1 cellular context compared by ENCODE assay signal in genomic region chr6:167420858-167421766, GRCh38.
TF ChIP-seq lines count a peak whose summit lies in the region.

No MANE protein-coding gene starts in this region.

TF ChIP-seq in HepG2, 621 proteins besides CTCF, POLR2A, EP300 and RAD21 (continued from another document and continues in another):
- TF ChIP-seq E2F1 (CRISPR knock-in tag; IDR thresholded peaks at IDR 0.05) (no peak), PRMT3 (CRISPR knock-in tag; IDR thresholded peaks at IDR 0.05; ENCODE audit: borderline replicate concordance, low read depth) (no peak), IRF1 (CRISPR knock-in tag; IDR thresholded peaks at IDR 0.05; ENCODE audit: low read depth) (no peak), RBM22 (optimal IDR thresholded peaks at IDR 0.05; ENCODE audit: low read length) (no peak), ZBTB33 (CRISPR knock-in tag; IDR thresholded peaks at IDR 0.05) (peak; percentile 95), TEAD2 (CRISPR knock-in tag; IDR thresholded peaks at IDR 0.05) (no peak), PAXIP1 (CRISPR knock-in tag; conservative IDR thresholded peaks at IDR 0.05) (peak; percentile 88), PATZ1 (CRISPR knock-in tag; IDR thresholded peaks at IDR 0.05) (peak; percentile 93), PHF8 (CRISPR knock-in tag; IDR thresholded peaks at IDR 0.05) (peak; percentile 64), ZNF121 (CRISPR knock-in tag; IDR thresholded peaks at IDR 0.05) (no peak), EEA1 (CRISPR knock-in tag; IDR thresholded peaks at IDR 0.05; ENCODE audit: borderline replicate concordance) (no peak), ZFY (CRISPR knock-in tag; IDR thresholded peaks at IDR 0.05) (peak; percentile 59; the same call in 1 of the 2 replicates), ZBTB8A (CRISPR knock-in tag; IDR thresholded peaks at IDR 0.05; ENCODE audit: borderline replicate concordance, low read depth) (no peak), ARHGAP35 (CRISPR knock-in tag; IDR thresholded peaks at IDR 0.05; ENCODE audit: borderline replicate concordance) (peak; percentile 72; the same call in 1 of the 2 replicates), MED1 (CRISPR knock-in tag; IDR thresholded peaks at IDR 0.05) (peak; percentile 89), ZNF550 (CRISPR knock-in tag; IDR thresholded peaks at IDR 0.05; ENCODE audit: borderline replicate concordance) (no peak), RARA (CRISPR knock-in tag; IDR thresholded peaks at IDR 0.05) (peak; percentile 62; the same call in 1 of the 2 replicates), ZNF142 (CRISPR knock-in tag; IDR thresholded peaks at IDR 0.05) (no peak), RFX5 (IDR thresholded peaks at IDR 0.05; ENCODE audit: low read depth, low read length) (no peak), USF2 (IDR thresholded peaks at IDR 0.05; ENCODE audit: low read depth, low read length) (no peak), USF2 (CRISPR knock-in tag; IDR thresholded peaks at IDR 0.05; ENCODE audit: borderline replicate concordance) (no peak), ZNF687 (CRISPR knock-in tag; IDR thresholded peaks at IDR 0.05) (peak; percentile 98), ZNF12 (CRISPR knock-in tag; IDR thresholded peaks at IDR 0.05) (no peak), MYC (CRISPR knock-in tag; IDR thresholded peaks at IDR 0.05; ENCODE audit: borderline replicate concordance) (peak; percentile 87), YEATS4 (CRISPR knock-in tag; IDR thresholded peaks at IDR 0.05; ENCODE audit: borderline replicate concordance) (peak; percentile 65; the same call in 1 of the 2 replicates), KLF9 (CRISPR knock-in tag; IDR thresholded peaks at IDR 0.05; ENCODE audit: low read depth) (no peak), ARID3A (IDR thresholded peaks at IDR 0.05; ENCODE audit: low read depth, low read length) (no peak), CCAR2 (optimal IDR thresholded peaks at IDR 0.05; ENCODE audit: low read depth, low read length) (no peak)
